ENCODE assay signal across 7 cellular contexts in the genomic region with DNA sequence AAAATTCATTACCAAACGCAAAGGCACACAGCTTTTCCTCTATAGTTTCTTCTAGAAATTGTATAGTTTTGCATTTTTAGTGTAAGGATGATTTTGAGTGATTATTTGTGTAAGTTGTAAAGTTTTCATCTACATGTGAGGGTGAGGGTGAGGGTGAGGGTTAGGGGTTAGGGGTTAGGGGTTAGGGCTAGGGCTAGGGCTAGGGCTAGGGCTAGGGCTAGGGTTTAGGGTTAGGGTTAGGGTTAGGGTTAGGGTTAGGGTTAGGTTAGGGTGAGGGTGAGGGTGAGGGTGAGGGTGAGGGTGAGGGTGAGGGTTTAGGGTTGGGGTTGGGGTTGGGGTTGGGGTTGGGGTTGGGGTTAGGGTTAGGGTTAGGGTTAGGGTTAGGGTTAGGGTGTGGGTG.
A peak's percentile ranks its signal among the peaks of the same experiment; 100 is the strongest.
DNase-seq lines count a peak whose midpoint lies in the region; ATAC-seq, FAIRE-seq and TF ChIP-seq lines count a peak whose summit lies in the region.
"Not testable (repeated sequence)": the region's sequence is repeated elsewhere in the genome, so short reads cannot be mapped to it uniquely, and the experiment has no call there.

No MANE protein-coding gene starts in this region.

- not testable (repeated sequence) for ATAC-seq in K562, lower lobe of right lung, sciatic nerve

- DNase-seq in EL (peak; percentile 49), NB4 (ENCODE audit: low read depth) (peak; percentile 58), K562 (ENCODE audit: extremely low read depth in 1 of 4, low spot score in 3 of 4) (peak in 1 of 4 experiments; percentile 40), glomerular visceral epithelial cell (ENCODE audit: extremely low spot score) (peak; percentile 21), lower lobe of right lung (peak; percentile 33), sciatic nerve (ENCODE audit: low spot score) (peak; percentile 60)
- peak; percentile 3 to 6 for DNase-seq in activated CD4-positive, alpha-beta T cell treated with anti-CD3 and anti-CD28 coated beads for 4 hours

- not testable (repeated sequence) for H3K4me1 ChIP-seq in K562 (replicated peaks in 1 of 2; ENCODE audit: control insufficient read depth in 2 of 2, insufficient read depth in 2 of 2, low read length in 2 of 2); lower lobe of right lung

- not testable (repeated sequence) for H2AFZ ChIP-seq in K562 (ENCODE audit: low read depth, low read length)

- POLR2A ChIA-PET in K562 (lab: Yijun Ruan, JAX) = not testable (repeated sequence)

- not testable (repeated sequence) for H3K9me1 ChIP-seq in K562 (ENCODE audit: control insufficient read depth, insufficient read depth, low read length)

- H4K20me1 ChIP-seq in K562 (replicated peaks; ENCODE audit: control insufficient read depth, insufficient read depth, low read length) = not testable (repeated sequence)

- CTCF ChIA-PET in K562 (lab: Yijun Ruan, JAX; ENCODE audit: low intra/inter-chr PET ratio) = not testable (repeated sequence)

- not testable (repeated sequence) for H3K36me3 ChIP-seq in K562 (ENCODE audit: control insufficient read depth, insufficient read depth, low read length); lower lobe of right lung

- H3K4me2 ChIP-seq in K562 (ENCODE audit: insufficient read depth, low read length) = not testable (repeated sequence)

- not testable (repeated sequence) for TF ChIP-seq CTCF in NB4 (IDR thresholded peaks at IDR 0.05; ENCODE audit: low read depth, low read length); K562 (IDR thresholded peaks at IDR 0.05 in 2 of 3, conservative IDR thresholded peaks at IDR 0.05 in 1 of 3; ENCODE audit: insufficient read depth in 2 of 3, low read depth in 1 of 3, low read length in 3 of 3); lower lobe of right lung (IDR thresholded peaks at IDR 0.05)

- intact Hi-C loops in K562 (cut with micrococcal nuclease); lower lobe of right lung (cut with DNase I); sciatic nerve (cut with DNase I): not testable (repeated sequence)

- not testable (repeated sequence) for TF ChIP-seq EP300 in K562 (IDR thresholded peaks at IDR 0.05; ENCODE audit: low read length)

- not testable (repeated sequence) for H3K4me3 ChIP-seq in NB4 (ENCODE audit: low read depth, low read length); K562; lower lobe of right lung

- not testable (repeated sequence) for H3K9ac ChIP-seq in K562 (ENCODE audit: insufficient read depth in 1 of 2, low read depth in 2 of 2, low read length in 2 of 2)

- TF ChIP-seq POLR2A in NB4 (IDR thresholded peaks at IDR 0.05; ENCODE audit: extremely low read depth, insufficient read length); K562 (conservative IDR thresholded peaks at IDR 0.05): not testable (repeated sequence)

- H3K9me3 ChIP-seq in K562 (replicated peaks; ENCODE audit: control insufficient read depth, insufficient read depth, low read depth, low read length); lower lobe of right lung: not testable (repeated sequence)

- not testable (repeated sequence) for H3K79me2 ChIP-seq in K562 (ENCODE audit: control insufficient read depth, insufficient read depth, low read length)

- no CpG with 5 or more reads among the region's 1 CpG for WGBS in K562 (ENCODE audit: insufficient coverage, low coverage, missing lambda C conversion rate)

- TF ChIP-seq RAD21 in K562 (CRISPR knock-in tag; conservative IDR thresholded peaks at IDR 0.05 in 1 of 2, IDR thresholded peaks at IDR 0.05 in 1 of 2) = not testable (repeated sequence)

- not testable (repeated sequence) for FAIRE-seq in K562 (lab: Jason Lieb, UNC)

- in situ Hi-C loops in K562 (cut with MboI) = not testable (repeated sequence)

- H3K27me3 ChIP-seq in K562 (ENCODE audit: control insufficient read depth in 2 of 2, insufficient read depth in 2 of 2, low read length in 2 of 2); lower lobe of right lung (ENCODE audit: low read depth): not testable (repeated sequence)

- not testable (repeated sequence) for H3K27ac ChIP-seq in K562 (ENCODE audit: extremely low read depth, low read depth, low read length); lower lobe of right lung

- not testable (repeated sequence) for BruUV-seq in K562 (replicated peaks; lab: Mats Ljungman, UMichigan)

TF ChIP-seq in K562, 482 proteins besides CTCF, POLR2A, EP300 and RAD21:
- TF ChIP-seq, protein P1, sequence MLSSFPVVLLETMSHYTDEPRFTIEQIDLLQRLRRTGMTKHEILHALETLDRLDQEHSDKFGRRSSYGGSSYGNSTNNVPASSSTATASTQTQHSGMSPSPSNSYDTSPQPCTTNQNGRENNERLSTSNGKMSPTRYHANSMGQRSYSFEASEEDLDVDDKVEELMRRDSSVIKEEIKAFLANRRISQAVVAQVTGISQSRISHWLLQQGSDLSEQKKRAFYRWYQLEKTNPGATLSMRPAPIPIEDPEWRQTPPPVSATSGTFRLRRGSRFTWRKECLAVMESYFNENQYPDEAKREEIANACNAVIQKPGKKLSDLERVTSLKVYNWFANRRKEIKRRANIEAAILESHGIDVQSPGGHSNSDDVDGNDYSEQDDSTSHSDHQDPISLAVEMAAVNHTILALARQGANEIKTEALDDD (IDR thresholded peaks at IDR 0.05) = 0 out of 2 replicates have a peak, but pooled peaks have one; percentile 14
- peak; percentile 51 for TF ChIP-seq CREBBP (IDR thresholded peaks at IDR 0.05; ENCODE audit: low read depth, low read length)
